Comparison of ENCODE assay signal across 8 cellular contexts in the genomic region with DNA sequence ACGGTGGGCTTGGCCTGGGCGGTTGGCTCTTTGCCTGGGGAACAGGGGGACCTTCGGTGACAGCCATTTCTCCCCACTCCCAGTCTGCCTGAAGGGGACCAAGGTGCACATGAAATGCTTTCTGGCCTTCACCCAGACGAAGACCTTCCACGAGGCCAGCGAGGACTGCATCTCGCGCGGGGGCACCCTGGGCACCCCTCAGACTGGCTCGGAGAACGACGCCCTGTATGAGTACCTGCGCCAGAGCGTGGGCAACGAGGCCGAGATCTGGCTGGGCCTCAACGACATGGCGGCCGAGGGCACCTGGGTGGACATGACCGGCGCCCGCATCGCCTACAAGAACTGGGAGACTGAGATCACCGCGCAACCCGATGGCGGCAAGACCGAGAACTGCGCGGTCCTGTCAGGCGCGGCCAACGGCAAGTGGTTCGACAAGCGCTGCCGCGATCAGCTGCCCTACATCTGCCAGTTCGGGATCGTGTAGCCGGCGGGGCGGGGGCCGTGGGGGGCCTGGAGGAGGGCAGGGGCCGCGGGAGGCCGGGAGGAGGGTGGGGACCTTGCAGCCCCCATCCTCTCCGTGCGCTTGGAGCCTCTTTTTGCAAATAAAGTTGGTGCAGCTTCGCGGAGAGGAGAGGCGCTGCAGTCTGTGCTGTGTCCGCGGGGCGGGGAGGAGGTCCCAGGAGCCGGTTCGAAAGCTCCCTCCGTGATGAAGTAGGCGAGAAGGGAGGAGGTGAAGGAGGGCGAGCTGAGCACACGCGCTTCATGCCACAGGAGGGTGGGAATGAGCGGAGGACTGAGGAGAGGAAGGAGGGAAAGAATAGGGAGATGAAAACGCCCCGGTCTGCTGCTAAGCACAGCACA. TPM values are rescaled to one million over a fixed set of nuclear protein-coding genes. Genes with fewer than 3 reads are reported as not detected.
DNase-seq lines count a peak whose midpoint lies in the region; ATAC-seq and TF ChIP-seq lines count a peak whose summit lies in the region.

No MANE protein-coding gene starts in this region.

- peaks cover 4% of the 10 kb centered on the region for H3K23me2 ChIP-seq in H9 (ENCODE audit: insufficient read length, low read depth, low read length, poor library complexity, severe bottlenecking)

- H2AFZ ChIP-seq in H9 (ENCODE audit: low read length), result no peak overlapping the region

- no peak overlapping the region for H3K4ac ChIP-seq in H9 (ENCODE audit: low read depth, low read length)

- H3K4me2 ChIP-seq in H9 (ENCODE audit: insufficient read depth, insufficient read length, low read length), result peak overlapping the region; percentile 54

- peaks cover 20% of the 10 kb centered on the region; the same call in 1 of the 2 replicates for H3K27me3 ChIP-seq in H9 (ENCODE audit: insufficient read depth, low read length)

- TF ChIP-seq CTCF in H9 (conservative IDR thresholded peaks at IDR 0.05), result no peak
- TF ChIP-seq CTCF in GM20000 (IDR thresholded peaks at IDR 0.05; ENCODE audit: extremely low read depth, missing control alignments), result no peak

- 0 out of 5 replicates have a peak, but pooled peaks cover 0 to 2% of the 10 kb centered on the region in 2 experiments for H3K9me3 Mint-ChIP-seq in H9

- no peak overlapping the region for H2BK120ac ChIP-seq in H9 (ENCODE audit: low read depth, low read length, poor library complexity, severe bottlenecking)

- H3K9ac ChIP-seq in H9 (ENCODE audit: extremely low read depth, insufficient read length, low read length), result no peak overlapping the region

- WGBS in H9 (ENCODE audit: extremely low coverage, insufficient read length, low lambda C conversion rate), result no CpG with 5 or more reads among the region's 64 CpGs

- no peak overlapping the region for H2AK5ac ChIP-seq in H9 (ENCODE audit: insufficient read length, low read length)

- no peak overlapping the region for H2BK12ac ChIP-seq in H9 (ENCODE audit: insufficient read length, low read depth, low read length)

- no peak overlapping the region for H4K5ac ChIP-seq in H9 (ENCODE audit: insufficient read length, low read depth, low read length)

- ATAC-seq in GM21737 (IDR thresholded peaks at IDR 0.05; ENCODE audit: unreplicated experiment), result no peak
- no peak for ATAC-seq in GM21717 (IDR thresholded peaks at IDR 0.05; ENCODE audit: unreplicated experiment)

- DNase-seq in H9, result peak; percentile 56
- DNase-seq in activated effector memory CD4-positive, alpha-beta T cell treated with Interleukin-2 at 50 U/mL for 16 hours, result peak; percentile 6
- peak; percentile 79 for DNase-seq in cardiac septum (ENCODE audit: low spot score)
- DNase-seq in retina, result peak; percentile 57
- DNase-seq in GM20000 (ENCODE audit: low spot score), result no peak
- no peak for DNase-seq in NK-92 treated with Interleukin-12 subunit alpha and Interleukin-12 subunit beta, amount 100 ng/mL, for 24 hours (lab: John Stamatoyannopoulos, UW)

- H2BK20ac ChIP-seq in H9 (ENCODE audit: low read depth, low read length, poor library complexity, severe bottlenecking), result no peak overlapping the region

- no peak overlapping the region for H3K27ac ChIP-seq in H9 (ENCODE audit: insufficient read length, low read depth, low read length)

- no peaks in the 10 kb centered on the region for H3K79me1 ChIP-seq in H9 (ENCODE audit: insufficient read depth, low read depth, low read length, poor library complexity, severe bottlenecking)

- intact Hi-C loops in cardiac septum (cut with DNase I), result loop anchor here (2.0 to 10.0 kb wide), 3 partner anchors 43 to 619 kb away; no protein-coding TSS in a partner anchor

- H3K18ac ChIP-seq in H9 (ENCODE audit: insufficient read length, low read depth, low read length), result no peak overlapping the region

- H3K4me3 Mint-ChIP-seq in H9, result peak overlapping the region; percentile 37 to 75

- no peak overlapping the region for H3K23ac ChIP-seq in H9 (ENCODE audit: insufficient read length, low read depth, low read length)

- peaks cover 66% of the 10 kb centered on the region for H3K27me3 Mint-ChIP-seq in H9 (ENCODE audit: low read depth)

- H3K56ac ChIP-seq in H9 (ENCODE audit: insufficient read length, low read depth, low read length), result no peak overlapping the region

- no peaks in the 10 kb centered on the region for H4K20me1 ChIP-seq in H9 (ENCODE audit: control insufficient read depth, insufficient read depth, insufficient read length)

- H3K79me2 ChIP-seq in H9 (ENCODE audit: insufficient read depth, low read length), result no peaks in the 10 kb centered on the region

- H3K36me3 Mint-ChIP-seq in H9 (ENCODE audit: insufficient read depth in 1 of 3, low read depth in 3 of 3), result no peaks in the 10 kb centered on the region

- no peak overlapping the region for H3K27ac Mint-ChIP-seq in H9

- H4K8ac ChIP-seq in H9 (replicated peaks; ENCODE audit: insufficient read length, low read depth, low read length), result no peak overlapping the region

- no peak overlapping the region for H3T11ph ChIP-seq in H9 (ENCODE audit: low read length)

- no peaks in the 10 kb centered on the region for H3K9me3 ChIP-seq in H9 (ENCODE audit: control insufficient read depth, low read depth, low read length)

- H2BK15ac ChIP-seq in H9 (ENCODE audit: low read depth, low read length), result no peak overlapping the region

- no peaks in the 10 kb centered on the region; the same call in 1 of the 2 replicates for H3K4me1 ChIP-seq in H9 (ENCODE audit: insufficient read depth, low read length)

- H2BK5ac ChIP-seq in H9 (ENCODE audit: insufficient read length, low read length), result no peak overlapping the region

- H4K91ac ChIP-seq in H9 (ENCODE audit: insufficient read length, low read depth, low read length), result no peak overlapping the region

- no peak overlapping the region for H3K14ac ChIP-seq in H9 (ENCODE audit: insufficient read depth, low read length)

- H3K4me1 Mint-ChIP-seq in H9, result peaks cover 20 to 23% of the 10 kb centered on the region in 2 experiments

RNA-seq across cellular contexts. Expression of gene CLEC3B, which starts 9.6 kb away (rescaled TPM):
- not detected in 2 replicates for total RNA-seq in H9 (2021)
- total RNA-seq in cardiac septum, result 77.1 TPM

RNA-seq across cellular contexts. Expression of gene EXOSC7, which starts 59.6 kb away (rescaled TPM):
- total RNA-seq in H9 (2021) (86.6 and 88.7 TPM in 2 replicates), cardiac septum (29.6 TPM)

RNA-seq across cellular contexts. Expression of gene ZDHHC3, which starts 59.7 kb away (rescaled TPM):
- 58.3 and 71.3 TPM in 2 replicates for total RNA-seq in H9 (2021)
- total RNA-seq in cardiac septum, result 43.8 TPM

Comparison
In these comparisons a context has a peak if more than half of its experiments do, and no peak if none do; other contexts are left out.
1. DNase-seq: peak in H9 (single experiment), activated effector memory CD4-positive, alpha-beta T cell treated with Interleukin-2 at 50 U/mL for 16 hours (single experiment), cardiac septum (single experiment) and retina (single experiment); none in GM20000 (single experiment) and NK-92 treated with Interleukin-12 subunit alpha and Interleukin-12 subunit beta, amount 100 ng/mL, for 24 hours (single experiment).
2. RNA of gene CLEC3B, which starts 9.6 kb away (total RNA-seq): 77.1 TPM in cardiac septum (single experiment); not detected in H9; every median in the first group is over 10 times any median in the second.